Comparison of ENCODE assay signal across 1 cellular context in the genomic region with DNA sequence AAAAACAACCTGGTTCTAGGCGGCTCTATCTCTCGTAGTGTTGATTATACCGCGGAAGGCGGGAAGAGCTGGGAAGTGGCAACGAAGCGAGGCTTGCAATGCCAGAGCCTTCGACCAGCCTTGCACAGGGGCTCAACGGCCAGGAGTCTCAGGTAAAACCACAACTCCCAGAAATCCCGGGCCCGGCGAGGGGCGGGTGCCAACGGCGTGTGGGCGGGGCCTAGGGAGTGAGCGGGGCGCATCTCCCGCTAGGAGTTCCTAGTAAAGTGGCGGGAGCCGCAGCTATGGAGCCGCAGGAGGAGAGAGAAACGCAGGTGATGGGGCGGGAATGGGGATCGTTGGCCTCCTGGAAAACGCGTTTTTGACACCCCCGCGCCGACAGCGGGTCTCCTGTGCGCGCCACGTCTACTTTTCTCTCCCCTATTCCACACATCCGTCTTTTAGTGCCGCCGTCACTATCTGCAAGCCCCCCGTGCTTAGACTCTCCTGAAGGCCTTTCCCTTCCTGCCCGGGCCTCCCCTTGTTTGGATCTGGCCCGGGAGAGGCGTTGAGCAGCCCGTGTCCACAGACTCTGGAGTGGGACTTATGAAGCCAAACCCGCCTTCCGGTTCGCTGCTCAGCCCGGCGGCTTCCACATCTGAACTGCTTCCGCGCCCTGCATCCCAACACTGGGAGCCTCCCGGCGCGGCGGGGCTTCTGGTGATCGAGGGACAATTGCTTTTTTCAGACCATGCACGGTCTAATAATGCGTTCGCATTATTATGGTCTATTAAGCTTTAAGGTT.
TF ChIP-seq lines count a peak whose summit lies in the region.

A gene with protein sequence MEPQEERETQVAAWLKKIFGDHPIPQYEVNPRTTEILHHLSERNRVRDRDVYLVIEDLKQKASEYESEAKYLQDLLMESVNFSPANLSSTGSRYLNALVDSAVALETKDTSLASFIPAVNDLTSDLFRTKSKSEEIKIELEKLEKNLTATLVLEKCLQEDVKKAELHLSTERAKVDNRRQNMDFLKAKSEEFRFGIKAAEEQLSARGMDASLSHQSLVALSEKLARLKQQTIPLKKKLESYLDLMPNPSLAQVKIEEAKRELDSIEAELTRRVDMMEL (plus strand): TSS at position 258 of the 784 bp plus-strand sequence. CDS start 27 bp downstream, at position 285.

TF ChIP-seq in HepG2, 621 proteins besides CTCF, POLR2A, EP300 and RAD21 (continued from another document and continues in another):
- TF ChIP-seq, protein P1, sequence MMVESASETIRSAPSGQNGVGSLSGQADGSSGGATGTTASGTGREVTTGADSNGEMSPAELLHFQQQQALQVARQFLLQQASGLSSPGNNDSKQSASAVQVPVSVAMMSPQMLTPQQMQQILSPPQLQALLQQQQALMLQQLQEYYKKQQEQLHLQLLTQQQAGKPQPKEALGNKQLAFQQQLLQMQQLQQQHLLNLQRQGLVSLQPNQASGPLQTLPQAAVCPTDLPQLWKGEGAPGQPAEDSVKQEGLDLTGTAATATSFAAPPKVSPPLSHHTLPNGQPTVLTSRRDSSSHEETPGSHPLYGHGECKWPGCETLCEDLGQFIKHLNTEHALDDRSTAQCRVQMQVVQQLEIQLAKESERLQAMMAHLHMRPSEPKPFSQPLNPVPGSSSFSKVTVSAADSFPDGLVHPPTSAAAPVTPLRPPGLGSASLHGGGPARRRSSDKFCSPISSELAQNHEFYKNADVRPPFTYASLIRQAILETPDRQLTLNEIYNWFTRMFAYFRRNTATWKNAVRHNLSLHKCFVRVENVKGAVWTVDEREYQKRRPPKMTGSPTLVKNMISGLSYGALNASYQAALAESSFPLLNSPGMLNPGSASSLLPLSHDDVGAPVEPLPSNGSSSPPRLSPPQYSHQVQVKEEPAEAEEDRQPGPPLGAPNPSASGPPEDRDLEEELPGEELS (CRISPR knock-in tag; IDR thresholded peaks at IDR 0.05), result 0 out of 2 replicates have a peak, but pooled peaks have one; percentile 22
- TF ChIP-seq KAT7 (CRISPR knock-in tag; IDR thresholded peaks at IDR 0.05; ENCODE audit: borderline replicate concordance) (peak; percentile 72; the same call in 1 of the 2 replicates), FIP1L1 (IDR thresholded peaks at IDR 0.05; ENCODE audit: borderline replicate concordance, insufficient read depth, low read depth, low read length) (no peak), ZNF24 (IDR thresholded peaks at IDR 0.05) (no peak), SOX5 (CRISPR knock-in tag; IDR thresholded peaks at IDR 0.05; ENCODE audit: borderline replicate concordance) (no peak), YY1 (IDR thresholded peaks at IDR 0.05; ENCODE audit: insufficient read depth, insufficient replicate concordance, low read depth, low read length) (peak; percentile 67), ZNF274 (CRISPR knock-in tag; IDR thresholded peaks at IDR 0.05) (peak; percentile 72; the same call in 1 of the 2 replicates), ZFP90 (CRISPR knock-in tag; IDR thresholded peaks at IDR 0.05; ENCODE audit: borderline replicate concordance) (no peak; the same call in 1 of the 2 replicates), ZNF34 (CRISPR knock-in tag; IDR thresholded peaks at IDR 0.05; ENCODE audit: borderline replicate concordance) (0 out of 2 replicates have a peak, but pooled peaks have one; percentile 61), FLYWCH1 (CRISPR knock-in tag; IDR thresholded peaks at IDR 0.05) (no peak), ZNF761 (CRISPR knock-in tag; conservative IDR thresholded peaks at IDR 0.05) (no peak; the same call in 1 of the 2 replicates), THAP11 (CRISPR knock-in tag; IDR thresholded peaks at IDR 0.05) (peak; percentile 98), PTBP1 (IDR thresholded peaks at IDR 0.05; ENCODE audit: low read depth, low read length, poor library complexity, severe bottlenecking) (peak; percentile 53), ZSCAN29 (CRISPR knock-in tag; conservative IDR thresholded peaks at IDR 0.05) (0 out of 2 replicates have a peak, but pooled peaks have one; percentile 62), ZNF101 (CRISPR knock-in tag; IDR thresholded peaks at IDR 0.05; ENCODE audit: borderline replicate concordance, low read depth) (no peak), ZNF883 (CRISPR knock-in tag; IDR thresholded peaks at IDR 0.05; ENCODE audit: not compliant biosample characterization) (no peak), TBX3 (IDR thresholded peaks at IDR 0.05; ENCODE audit: borderline replicate concordance) (peak; percentile 13; the same call in 1 of the 2 replicates), ZSCAN25 (CRISPR knock-in tag; IDR thresholded peaks at IDR 0.05) (0 out of 2 replicates have a peak, but pooled peaks have one; percentile 16), SAFB2 (CRISPR knock-in tag; IDR thresholded peaks at IDR 0.05; ENCODE audit: borderline replicate concordance, low read depth) (no peak), RORA (CRISPR knock-in tag; IDR thresholded peaks at IDR 0.05) (no peak), TGIF2 (CRISPR knock-in tag; IDR thresholded peaks at IDR 0.05) (no peak), ZNF296 (CRISPR knock-in tag; conservative IDR thresholded peaks at IDR 0.05) (no peak), ISL2 (CRISPR knock-in tag; IDR thresholded peaks at IDR 0.05) (peak; percentile 53; the same call in 1 of the 2 replicates), ZSCAN22 (CRISPR knock-in tag; IDR thresholded peaks at IDR 0.05) (no peak), KLF15 (CRISPR knock-in tag; IDR thresholded peaks at IDR 0.05; ENCODE audit: borderline replicate concordance) (no peak), SUZ12 (IDR thresholded peaks at IDR 0.05; ENCODE audit: low read depth, low read length) (peak; percentile 51; the same call in 1 of the 2 replicates), ZBTB7B (CRISPR knock-in tag; IDR thresholded peaks at IDR 0.05) (peak; percentile 30; the same call in 1 of the 2 replicates), HNF4A (CRISPR knock-in tag; IDR thresholded peaks at IDR 0.05) (no peak), ETV5 (CRISPR knock-in tag; IDR thresholded peaks at IDR 0.05; ENCODE audit: borderline replicate concordance) (no peak; the same call in 1 of the 2 replicates), ZNF605 (CRISPR knock-in tag; IDR thresholded peaks at IDR 0.05) (peak; percentile 88), ADNP (CRISPR knock-in tag; IDR thresholded peaks at IDR 0.05) (no peak), MYC (CRISPR knock-in tag; IDR thresholded peaks at IDR 0.05; ENCODE audit: borderline replicate concordance) (no peak), RBFOX2 (IDR thresholded peaks at IDR 0.05; ENCODE audit: low read depth, low read length) (peak; percentile 68), NCOA2 (CRISPR knock-in tag; IDR thresholded peaks at IDR 0.05) (no peak; the same call in 1 of the 2 replicates), ZNF253 (CRISPR knock-in tag; IDR thresholded peaks at IDR 0.05; ENCODE audit: borderline replicate concordance) (no peak), ZSCAN31 (CRISPR knock-in tag; IDR thresholded peaks at IDR 0.05; ENCODE audit: low read depth) (peak; percentile 58; the same call in 1 of the 2 replicates), ZNF746 (CRISPR knock-in tag; IDR thresholded peaks at IDR 0.05) (no peak)
- TF ChIP-seq, protein P2, sequence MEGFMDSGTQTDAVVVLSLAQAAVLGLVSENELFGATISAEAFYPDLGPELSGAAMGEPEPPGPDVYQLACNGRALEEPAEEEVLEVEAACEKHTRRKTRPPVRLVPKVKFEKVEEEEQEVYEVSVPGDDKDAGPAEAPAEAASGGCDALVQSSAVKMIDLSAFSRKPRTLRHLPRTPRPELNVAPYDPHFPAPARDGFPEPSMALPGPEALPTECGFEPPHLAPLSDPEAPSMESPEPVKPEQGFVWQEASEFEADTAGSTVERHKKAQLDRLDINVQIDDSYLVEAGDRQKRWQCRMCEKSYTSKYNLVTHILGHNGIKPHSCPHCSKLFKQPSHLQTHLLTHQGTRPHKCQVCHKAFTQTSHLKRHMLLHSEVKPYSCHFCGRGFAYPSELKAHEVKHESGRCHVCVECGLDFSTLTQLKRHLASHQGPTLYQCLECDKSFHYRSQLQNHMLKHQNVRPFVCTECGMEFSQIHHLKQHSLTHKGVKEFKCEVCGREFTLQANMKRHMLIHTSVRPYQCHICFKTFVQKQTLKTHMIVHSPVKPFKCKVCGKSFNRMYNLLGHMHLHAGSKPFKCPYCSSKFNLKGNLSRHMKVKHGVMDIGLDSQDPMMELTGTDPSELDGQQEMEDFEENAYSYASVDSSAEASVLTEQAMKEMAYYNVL (CRISPR knock-in tag; IDR thresholded peaks at IDR 0.05; ENCODE audit: borderline replicate concordance), result 0 out of 2 replicates have a peak, but pooled peaks have one; percentile 16
- TF ChIP-seq, protein P3, sequence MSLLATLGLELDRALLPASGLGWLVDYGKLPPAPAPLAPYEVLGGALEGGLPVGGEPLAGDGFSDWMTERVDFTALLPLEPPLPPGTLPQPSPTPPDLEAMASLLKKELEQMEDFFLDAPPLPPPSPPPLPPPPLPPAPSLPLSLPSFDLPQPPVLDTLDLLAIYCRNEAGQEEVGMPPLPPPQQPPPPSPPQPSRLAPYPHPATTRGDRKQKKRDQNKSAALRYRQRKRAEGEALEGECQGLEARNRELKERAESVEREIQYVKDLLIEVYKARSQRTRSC (CRISPR knock-in tag; IDR thresholded peaks at IDR 0.05; ENCODE audit: low read depth), result no peak
- TF ChIP-seq, protein P4, sequence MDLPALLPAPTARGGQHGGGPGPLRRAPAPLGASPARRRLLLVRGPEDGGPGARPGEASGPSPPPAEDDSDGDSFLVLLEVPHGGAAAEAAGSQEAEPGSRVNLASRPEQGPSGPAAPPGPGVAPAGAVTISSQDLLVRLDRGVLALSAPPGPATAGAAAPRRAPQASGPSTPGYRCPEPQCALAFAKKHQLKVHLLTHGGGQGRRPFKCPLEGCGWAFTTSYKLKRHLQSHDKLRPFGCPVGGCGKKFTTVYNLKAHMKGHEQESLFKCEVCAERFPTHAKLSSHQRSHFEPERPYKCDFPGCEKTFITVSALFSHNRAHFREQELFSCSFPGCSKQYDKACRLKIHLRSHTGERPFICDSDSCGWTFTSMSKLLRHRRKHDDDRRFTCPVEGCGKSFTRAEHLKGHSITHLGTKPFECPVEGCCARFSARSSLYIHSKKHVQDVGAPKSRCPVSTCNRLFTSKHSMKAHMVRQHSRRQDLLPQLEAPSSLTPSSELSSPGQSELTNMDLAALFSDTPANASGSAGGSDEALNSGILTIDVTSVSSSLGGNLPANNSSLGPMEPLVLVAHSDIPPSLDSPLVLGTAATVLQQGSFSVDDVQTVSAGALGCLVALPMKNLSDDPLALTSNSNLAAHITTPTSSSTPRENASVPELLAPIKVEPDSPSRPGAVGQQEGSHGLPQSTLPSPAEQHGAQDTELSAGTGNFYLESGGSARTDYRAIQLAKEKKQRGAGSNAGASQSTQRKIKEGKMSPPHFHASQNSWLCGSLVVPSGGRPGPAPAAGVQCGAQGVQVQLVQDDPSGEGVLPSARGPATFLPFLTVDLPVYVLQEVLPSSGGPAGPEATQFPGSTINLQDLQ (CRISPR knock-in tag; IDR thresholded peaks at IDR 0.05), result no peak
- TF ChIP-seq, protein P5, sequence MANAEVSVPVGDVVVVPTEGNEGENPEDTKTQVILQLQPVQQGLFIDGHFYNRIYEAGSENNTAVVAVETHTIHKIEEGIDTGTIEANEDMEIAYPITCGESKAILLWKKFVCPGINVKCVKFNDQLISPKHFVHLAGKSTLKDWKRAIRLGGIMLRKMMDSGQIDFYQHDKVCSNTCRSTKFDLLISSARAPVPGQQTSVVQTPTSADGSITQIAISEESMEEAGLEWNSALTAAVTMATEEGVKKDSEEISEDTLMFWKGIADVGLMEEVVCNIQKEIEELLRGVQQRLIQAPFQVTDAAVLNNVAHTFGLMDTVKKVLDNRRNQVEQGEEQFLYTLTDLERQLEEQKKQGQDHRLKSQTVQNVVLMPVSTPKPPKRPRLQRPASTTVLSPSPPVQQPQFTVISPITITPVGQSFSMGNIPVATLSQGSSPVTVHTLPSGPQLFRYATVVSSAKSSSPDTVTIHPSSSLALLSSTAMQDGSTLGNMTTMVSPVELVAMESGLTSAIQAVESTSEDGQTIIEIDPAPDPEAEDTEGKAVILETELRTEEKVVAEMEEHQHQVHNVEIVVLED (CRISPR knock-in tag; IDR thresholded peaks at IDR 0.05; ENCODE audit: borderline replicate concordance), result peak; percentile 90
- TF ChIP-seq, protein P6, sequence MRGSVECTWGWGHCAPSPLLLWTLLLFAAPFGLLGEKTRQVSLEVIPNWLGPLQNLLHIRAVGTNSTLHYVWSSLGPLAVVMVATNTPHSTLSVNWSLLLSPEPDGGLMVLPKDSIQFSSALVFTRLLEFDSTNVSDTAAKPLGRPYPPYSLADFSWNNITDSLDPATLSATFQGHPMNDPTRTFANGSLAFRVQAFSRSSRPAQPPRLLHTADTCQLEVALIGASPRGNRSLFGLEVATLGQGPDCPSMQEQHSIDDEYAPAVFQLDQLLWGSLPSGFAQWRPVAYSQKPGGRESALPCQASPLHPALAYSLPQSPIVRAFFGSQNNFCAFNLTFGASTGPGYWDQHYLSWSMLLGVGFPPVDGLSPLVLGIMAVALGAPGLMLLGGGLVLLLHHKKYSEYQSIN (CRISPR knock-in tag; IDR thresholded peaks at IDR 0.05; ENCODE audit: borderline replicate concordance), result no peak
- TF ChIP-seq, protein P7, sequence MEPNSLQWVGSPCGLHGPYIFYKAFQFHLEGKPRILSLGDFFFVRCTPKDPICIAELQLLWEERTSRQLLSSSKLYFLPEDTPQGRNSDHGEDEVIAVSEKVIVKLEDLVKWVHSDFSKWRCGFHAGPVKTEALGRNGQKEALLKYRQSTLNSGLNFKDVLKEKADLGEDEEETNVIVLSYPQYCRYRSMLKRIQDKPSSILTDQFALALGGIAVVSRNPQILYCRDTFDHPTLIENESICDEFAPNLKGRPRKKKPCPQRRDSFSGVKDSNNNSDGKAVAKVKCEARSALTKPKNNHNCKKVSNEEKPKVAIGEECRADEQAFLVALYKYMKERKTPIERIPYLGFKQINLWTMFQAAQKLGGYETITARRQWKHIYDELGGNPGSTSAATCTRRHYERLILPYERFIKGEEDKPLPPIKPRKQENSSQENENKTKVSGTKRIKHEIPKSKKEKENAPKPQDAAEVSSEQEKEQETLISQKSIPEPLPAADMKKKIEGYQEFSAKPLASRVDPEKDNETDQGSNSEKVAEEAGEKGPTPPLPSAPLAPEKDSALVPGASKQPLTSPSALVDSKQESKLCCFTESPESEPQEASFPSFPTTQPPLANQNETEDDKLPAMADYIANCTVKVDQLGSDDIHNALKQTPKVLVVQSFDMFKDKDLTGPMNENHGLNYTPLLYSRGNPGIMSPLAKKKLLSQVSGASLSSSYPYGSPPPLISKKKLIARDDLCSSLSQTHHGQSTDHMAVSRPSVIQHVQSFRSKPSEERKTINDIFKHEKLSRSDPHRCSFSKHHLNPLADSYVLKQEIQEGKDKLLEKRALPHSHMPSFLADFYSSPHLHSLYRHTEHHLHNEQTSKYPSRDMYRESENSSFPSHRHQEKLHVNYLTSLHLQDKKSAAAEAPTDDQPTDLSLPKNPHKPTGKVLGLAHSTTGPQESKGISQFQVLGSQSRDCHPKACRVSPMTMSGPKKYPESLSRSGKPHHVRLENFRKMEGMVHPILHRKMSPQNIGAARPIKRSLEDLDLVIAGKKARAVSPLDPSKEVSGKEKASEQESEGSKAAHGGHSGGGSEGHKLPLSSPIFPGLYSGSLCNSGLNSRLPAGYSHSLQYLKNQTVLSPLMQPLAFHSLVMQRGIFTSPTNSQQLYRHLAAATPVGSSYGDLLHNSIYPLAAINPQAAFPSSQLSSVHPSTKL (CRISPR knock-in tag; IDR thresholded peaks at IDR 0.05), result 0 out of 2 replicates have a peak, but pooled peaks have one; percentile 8
- TF ChIP-seq, protein P8, sequence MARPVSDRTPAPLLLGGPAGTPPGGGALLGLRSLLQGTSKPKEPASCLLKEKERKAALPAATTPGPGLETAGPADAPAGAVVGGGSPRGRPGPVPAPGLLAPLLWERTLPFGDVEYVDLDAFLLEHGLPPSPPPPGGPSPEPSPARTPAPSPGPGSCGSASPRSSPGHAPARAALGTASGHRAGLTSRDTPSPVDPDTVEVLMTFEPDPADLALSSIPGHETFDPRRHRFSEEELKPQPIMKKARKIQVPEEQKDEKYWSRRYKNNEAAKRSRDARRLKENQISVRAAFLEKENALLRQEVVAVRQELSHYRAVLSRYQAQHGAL (CRISPR knock-in tag; IDR thresholded peaks at IDR 0.05; ENCODE audit: not compliant biosample characterization), result no peak
